In the genomic region with DNA sequence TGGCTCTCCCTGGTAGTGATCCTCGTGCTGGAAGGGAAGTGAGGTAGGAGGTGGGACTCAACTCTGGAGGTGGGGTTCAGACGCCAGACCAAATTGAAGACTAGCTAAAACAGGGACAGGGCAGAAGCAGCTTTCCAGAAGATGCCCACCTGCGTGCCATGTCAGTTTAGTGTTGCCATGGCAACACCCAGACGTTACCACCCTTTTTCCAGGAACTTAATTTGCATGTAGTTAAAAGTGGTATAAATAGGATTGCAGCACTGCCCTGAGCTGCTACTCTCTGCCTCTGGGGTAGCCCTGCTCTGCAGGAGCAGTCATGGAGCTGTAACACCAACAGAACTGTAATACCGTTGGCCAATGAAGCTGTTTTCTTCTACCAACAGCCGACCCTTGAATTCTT, we compare ENCODE assay signal across 13 cellular contexts.
"Had no signal": no experiment of that assay in that cellular context is flagged by ENCODE, and none has a peak within 500 bp of the region (broad histone marks: within the 10 kb centered on the region; RNA-seq: fewer than 3 reads in every experiment).

No MANE protein-coding gene starts in this region.

- H3K9me3 Mint-ChIP-seq: neural crest cell; T-helper 1 cell treated with Interleukin-12 subunit alpha and Interleukin-12 subunit beta and Interleukin-4 antibody, amounts not matched to agents 30 μg/mL and 1 μg/mL, for 36 hours had no signal

- ATAC-seq: left ventricle myocardium superior; stimulated activated naive CD8-positive, alpha-beta T cell treated with anti-CD3 and anti-CD28 coated beads, Interleukin-15, Interleukin-2, amounts not matched to agents 100 U/mL and 50 U/mL, for 24 hours had no signal

- H3K4me3 Mint-ChIP-seq: activated T-helper 1 cell treated with anti-CD3 and anti-CD28 coated beads, Interleukin-12 subunit alpha, Interleukin-12 subunit beta, Interleukin-2, Interleukin-4 antibody, amounts not matched to agents 30 ng/mL and 10 ng/mL and 1 ng/mL, durations not matched to agents 14 hours and 24 hours and 36 hours; neural crest cell; T-helper 1 cell treated with Interleukin-12 subunit alpha and Interleukin-12 subunit beta and Interleukin-4 antibody, amounts not matched to agents 30 μg/mL and 1 μg/mL, for 36 hours had no signal

- H3K4me3 ChIP-seq: esophagus squamous epithelium, tibial artery had no signal

- H3K4me1 Mint-ChIP-seq: neural crest cell had no signal

- H3K27me3 ChIP-seq: esophagus squamous epithelium, tibial artery had no signal

- H3K27ac ChIP-seq: esophagus squamous epithelium, tibial artery, VCaP had no signal

- H3K36me3 ChIP-seq: esophagus squamous epithelium, tibial artery had no signal

- H3K4me1 ChIP-seq: tibial artery had no signal

- H3K9me3 ChIP-seq: esophagus squamous epithelium, tibial artery had no signal

- DNase-seq: cerebellar nuclear complex; cortex of kidney; effector CD4-positive, alpha-beta T cell; esophagus squamous epithelium; left ventricle myocardium superior; stimulated activated CD4-positive, alpha-beta T cell treated with anti-CD3 and anti-CD28 coated beads, Interleukin-2, amount 100 ng/mL, for 24 hours; stimulated activated naive CD8-positive, alpha-beta T cell treated with anti-CD3 and anti-CD28 coated beads, Interleukin-15, Interleukin-2, amounts not matched to agents 100 U/mL and 50 U/mL, for 24 hours; substantia nigra; tibial artery had no signal
